ENCODE assay signal across 8 cellular contexts in the genomic region with DNA sequence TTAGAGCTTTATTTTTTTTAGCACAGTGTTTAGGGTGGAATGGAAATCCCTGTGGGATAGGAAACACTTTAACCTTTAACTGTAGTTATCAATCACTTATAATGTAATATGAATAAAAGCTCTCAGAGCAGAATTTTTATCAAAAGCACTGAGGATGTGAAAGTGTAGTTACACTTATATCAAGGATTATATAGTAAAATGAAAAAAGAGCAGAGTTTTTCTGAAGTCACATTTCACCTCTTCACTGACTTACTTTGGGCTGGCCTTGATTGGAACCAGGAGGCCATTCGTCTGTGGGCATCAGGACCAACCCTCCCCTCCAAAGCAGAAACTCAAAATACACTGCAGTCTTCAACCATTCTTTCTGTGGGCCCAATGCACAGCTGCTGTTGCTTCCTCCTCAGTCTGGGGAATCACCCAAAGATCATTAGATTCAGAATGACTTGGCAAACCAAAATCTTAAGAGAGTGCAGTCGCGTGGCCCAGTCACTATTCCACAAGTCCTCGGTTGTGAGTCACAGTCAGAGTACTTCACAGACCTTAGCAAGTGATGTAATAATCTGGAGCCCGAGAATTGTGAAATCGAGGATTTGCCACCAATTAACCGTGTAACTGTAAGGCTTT.
DNase-seq lines count a peak whose midpoint lies in the region; ATAC-seq and TF ChIP-seq lines count a peak whose summit lies in the region.

No MANE protein-coding gene starts in this region.

- in situ Hi-C loops in mammary epithelial cell (cut with MboI; ENCODE audit: low sequenced_read_pairs in 2 of 2): loop anchor here in 1 of 2 donors (25.0 kb wide), 1 partner anchor 257 kb away; no protein-coding TSS in a partner anchor

- peak; percentile 98 for ATAC-seq in GM18498 (IDR thresholded peaks at IDR 0.05; ENCODE audit: unreplicated experiment)
- peak; percentile 99 for ATAC-seq in GM21529 (IDR thresholded peaks at IDR 0.05; ENCODE audit: unreplicated experiment)

- H3K4me3 ChIP-seq in mammary epithelial cell (replicated peaks in 1 of 3; ENCODE audit: insufficient read depth in 1 of 3, low read depth in 2 of 3, low read length in 3 of 3) (no peak overlapping the region), vagina (no peak overlapping the region)

- DNase-seq in HK-2 (ENCODE audit: unreplicated experiment): peak; percentile 67
- peak; percentile 50 for DNase-seq in mammary epithelial cell
- DNase-seq in stimulated activated CD4-positive, alpha-beta T cell treated with anti-CD3 and anti-CD28 coated beads, Interleukin-1b, Interleukin-23, amount 100 ng/mL, for 48 hours: peak; percentile 48
- DNase-seq in NCI-H2107 (lab: John Stamatoyannopoulos, UW): no peak
- no peak for DNase-seq in NCI-H510A (lab: John Stamatoyannopoulos, UW)
- no peak for DNase-seq in vagina (ENCODE audit: extremely low spot score in 2 of 2)

- BruUV-seq in mammary epithelial cell (replicated peaks; lab: Mats Ljungman, UMichigan): no TSS peak

- H3K9me3 ChIP-seq in mammary epithelial cell (replicated peaks; ENCODE audit: insufficient read depth, low read length) (no peaks in the 10 kb centered on the region), vagina (no peaks in the 10 kb centered on the region)

- H3K36me3 ChIP-seq in mammary epithelial cell (ENCODE audit: insufficient read depth, low read length) (no peaks in the 10 kb centered on the region), vagina (no peaks in the 10 kb centered on the region)

- no peak for TF ChIP-seq POLR2A in vagina (IDR thresholded peaks at IDR 0.05)

- no peaks in the 10 kb centered on the region for H3K27me3 ChIP-seq in mammary epithelial cell (ENCODE audit: insufficient read depth, low read length)
- H3K27me3 ChIP-seq in vagina: no peaks in the 10 kb centered on the region

- dilution Hi-C loops in mammary epithelial cell (cut with HindIII; ENCODE audit: low sequenced_read_pairs): no loop called here

- no peak overlapping the region for H2AFZ ChIP-seq in mammary epithelial cell (ENCODE audit: low read depth, low read length)

- WGBS in mammary epithelial cell (ENCODE audit: low coverage, missing lambda C conversion rate): 94% methylated on average over 7 of the region's 7 CpGs

- TF ChIP-seq CTCF in mammary epithelial cell (conservative IDR thresholded peaks at IDR 0.05 in 1 of 2, IDR thresholded peaks at IDR 0.05 in 1 of 2; ENCODE audit: extremely low read depth in 1 of 2, insufficient read depth in 1 of 2, low read depth in 1 of 2, low read length in 2 of 2) (no peak), vagina (IDR thresholded peaks at IDR 0.05) (no peak)

- no peak overlapping the region for H3K4me2 ChIP-seq in mammary epithelial cell (ENCODE audit: insufficient read depth, low read depth, low read length)

- intact Hi-C loops in mammary epithelial cell (cut with micrococcal nuclease): no loop called here
- intact Hi-C loops in vagina (cut with DNase I): no loop called here

- no peaks in the 10 kb centered on the region for H4K20me1 ChIP-seq in mammary epithelial cell (ENCODE audit: insufficient read depth, low read length)

- H3K27ac ChIP-seq in mammary epithelial cell (ENCODE audit: insufficient read depth, low read depth, low read length): no peak overlapping the region
- H3K27ac ChIP-seq in vagina: no peak overlapping the region

- no peak overlapping the region for H3K9ac ChIP-seq in mammary epithelial cell (ENCODE audit: insufficient read depth, low read length)

- no peaks in the 10 kb centered on the region for H3K79me2 ChIP-seq in mammary epithelial cell (ENCODE audit: insufficient read depth, low read length)

- no peaks in the 10 kb centered on the region for H3K4me1 ChIP-seq in mammary epithelial cell (ENCODE audit: insufficient read depth, low read length)
- no peaks in the 10 kb centered on the region for H3K4me1 ChIP-seq in vagina

- CTCF ChIA-PET in mammary epithelial cell (lab: Charles Lee; ENCODE audit: low non-redundant PET): no interaction called here

Comparison
In these comparisons a context has a peak if more than half of its experiments do, and no peak if none do; other contexts are left out.
1. DNase-seq: peak in HK-2 (single experiment), mammary epithelial cell (single experiment) and stimulated activated CD4-positive, alpha-beta T cell treated with anti-CD3 and anti-CD28 coated beads, Interleukin-1b, Interleukin-23, amount 100 ng/mL, for 48 hours (single experiment); none in NCI-H2107 (single experiment), NCI-H510A (single experiment) and vagina (0 of 2).